ENCODE assay signal across 1 cellular context in the genomic region with DNA sequence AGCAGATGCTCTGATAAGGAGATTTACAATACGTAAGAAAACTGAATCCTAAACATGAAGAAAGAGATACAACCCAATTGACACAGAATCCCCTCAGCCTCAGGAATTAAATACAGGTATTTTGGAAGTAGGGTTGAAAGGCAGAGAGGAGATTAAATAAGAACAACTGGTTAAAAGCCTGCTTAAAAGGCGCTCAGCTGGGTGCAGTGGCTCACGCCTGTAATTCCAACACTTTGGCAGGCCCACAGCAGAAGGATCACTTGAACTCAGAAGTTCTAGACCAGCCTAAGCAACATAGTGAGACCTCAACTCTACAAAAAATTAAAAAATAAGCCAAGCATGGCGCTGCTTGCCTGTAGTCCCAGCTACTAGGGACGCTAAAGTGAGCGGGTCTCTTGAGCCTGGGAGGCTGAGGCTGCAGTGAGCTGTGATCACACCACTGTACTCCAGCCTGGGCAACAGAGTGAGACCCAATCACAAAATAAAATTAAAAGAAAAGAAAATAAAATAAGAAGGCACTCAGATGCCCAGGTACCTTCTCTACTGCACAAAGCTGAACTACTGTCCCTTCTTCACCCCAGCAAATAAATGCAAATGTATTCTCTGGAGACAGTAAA.
TF ChIP-seq lines count a peak whose summit lies in the region.

No MANE protein-coding gene starts in this region.

TF ChIP-seq in H1, 55 proteins besides CTCF, POLR2A, EP300 and RAD21:
- TF ChIP-seq KDM1A (IDR thresholded peaks at IDR 0.05; ENCODE audit: borderline replicate concordance, low read length) (peak; percentile 86), BCL11A (IDR thresholded peaks at IDR 0.05; ENCODE audit: low read depth in 2 of 2, low read length in 2 of 2) (no peak)
